11 cellular contexts compared by ENCODE assay signal in genomic region chr5:169580964-169581363, GRCh38. TPM values are rescaled to one million over a fixed set of nuclear protein-coding genes. Genes with fewer than 3 reads are reported as not detected.
DNase-seq lines count a peak whose midpoint lies in the region; ATAC-seq, FAIRE-seq and TF ChIP-seq lines count a peak whose summit lies in the region.
"Had no signal": no experiment of that assay in that cellular context is flagged by ENCODE, and none has a peak within 500 bp of the region (broad histone marks: within the 10 kb centered on the region; RNA-seq: fewer than 3 reads in every experiment).

No MANE protein-coding gene starts in this region.

- H3K27ac ChIP-seq in OCI-LY3 (ENCODE audit: low read length): no peak overlapping the region
- H3K27ac ChIP-seq in muscle layer of duodenum (ENCODE audit: low read length): peak overlapping the region; percentile 7
- H3K27ac ChIP-seq: 22Rv1 had no signal

- no peaks in the 10 kb centered on the region for H3K9me3 ChIP-seq in OCI-LY3 (ENCODE audit: insufficient read depth, low read length)
- no peaks in the 10 kb centered on the region for H3K9me3 ChIP-seq in muscle layer of duodenum (ENCODE audit: control insufficient read depth in 1 of 2, low read length in 2 of 2)

- TF ChIP-seq CTCF in OCI-LY3 (IDR thresholded peaks at IDR 0.05; ENCODE audit: low read depth, low read length) (no peak), bronchial epithelial cell (IDR thresholded peaks at IDR 0.05; ENCODE audit: insufficient read depth, low read length, severe bottlenecking) (no peak)

- DNase-seq in NCI-H82 (lab: John Stamatoyannopoulos, UW): peak; percentile 22
- no peak for DNase-seq in NCI-H82 treated with DMSO at 0.1 percent for 48 hours (lab: John Stamatoyannopoulos, UW; ENCODE audit: unreplicated experiment)
- peak; percentile 85 for DNase-seq in bronchial epithelial cell (ENCODE audit: low read depth)
- DNase-seq in activated CD4-positive, alpha-beta T cell treated with anti-CD3 and anti-CD28 coated beads, Interleukin-2, amount 50 U/mL, for 4 hours: no peak
- DNase-seq in stimulated activated CD4-positive, alpha-beta T cell treated with anti-CD3 and anti-CD28 coated beads, Interleukin-4, amount 100 ng/mL, for 1 hour: no peak
- DNase-seq: NCI-H1105, NCI-H526 treated with DMSO at 0.1 percent for 48 hours had no signal

- H3K4me2 ChIP-seq in OCI-LY3 (ENCODE audit: low read length): peak overlapping the region; percentile 59

- peaks cover 24% of the 10 kb centered on the region for H3K79me2 ChIP-seq in OCI-LY3 (ENCODE audit: low read length)

- ATAC-seq in GM19035 (IDR thresholded peaks at IDR 0.05; ENCODE audit: unreplicated experiment): no peak

- H2AFZ ChIP-seq in OCI-LY3 (ENCODE audit: low read depth, low read length): no peak overlapping the region

- no peaks in the 10 kb centered on the region for H4K20me1 ChIP-seq in OCI-LY3 (ENCODE audit: insufficient read depth, low read length)

- H3K9ac ChIP-seq in OCI-LY3 (ENCODE audit: low read length): no peak overlapping the region

- FAIRE-seq in bronchial epithelial cell (lab: Jason Lieb, UNC): no peak

- peaks cover 31% of the 10 kb centered on the region for H3K27me3 ChIP-seq in OCI-LY3 (ENCODE audit: low read depth, low read length)
- no peaks in the 10 kb centered on the region for H3K27me3 ChIP-seq in bronchial epithelial cell (ENCODE audit: control insufficient read depth, insufficient read depth, low read length)
- no peaks in the 10 kb centered on the region for H3K27me3 ChIP-seq in muscle layer of duodenum (ENCODE audit: low read depth, low read length)

- H3K36me3 ChIP-seq in OCI-LY3 (replicated peaks; ENCODE audit: low read depth, low read length): no peaks in the 10 kb centered on the region
- H3K36me3 ChIP-seq in bronchial epithelial cell (ENCODE audit: control insufficient read depth, insufficient read depth, low read length): no peaks in the 10 kb centered on the region
- no peaks in the 10 kb centered on the region for H3K36me3 ChIP-seq in muscle layer of duodenum (ENCODE audit: control insufficient read depth in 1 of 2, insufficient read depth in 2 of 2, low read length in 2 of 2)

- H3K4me1 ChIP-seq in OCI-LY3 (ENCODE audit: low read length) (peaks cover 31% of the 10 kb centered on the region), muscle layer of duodenum (ENCODE audit: control insufficient read depth in 1 of 2, insufficient read depth in 2 of 2, low read length in 2 of 2) (peaks cover 0 to 14% of the 10 kb centered on the region in 2 donors)

- H3K4me3 ChIP-seq in OCI-LY3 (ENCODE audit: low read length) (0 out of 2 replicates have a peak overlapping the region, but pooled peaks have one; percentile 16), bronchial epithelial cell (ENCODE audit: low read depth, low read length) (no peak overlapping the region), muscle layer of duodenum (ENCODE audit: low read depth in 1 of 2, low read length in 2 of 2) (no peak overlapping the region)

RNA-seq across cellular contexts. Expression of gene SPDL1, which starts 2.6 kb away (rescaled TPM):
- 10.4 and 10.8 TPM in 2 replicates for total RNA-seq in bronchial epithelial cell

RNA-seq across cellular contexts. Expression of gene DOCK2, which starts 56.1 kb away (rescaled TPM):
- not detected in 2 replicates for total RNA-seq in bronchial epithelial cell

Comparison
In these comparisons a context has a peak if more than half of its experiments do, and no peak if none do; other contexts are left out.
1. DNase-seq: peak in NCI-H82 (single experiment) and bronchial epithelial cell (single experiment); none in NCI-H82 treated with DMSO at 0.1 percent for 48 hours (single experiment), activated CD4-positive, alpha-beta T cell treated with anti-CD3 and anti-CD28 coated beads, Interleukin-2, amount 50 U/mL, for 4 hours (0 of 2) and stimulated activated CD4-positive, alpha-beta T cell treated with anti-CD3 and anti-CD28 coated beads, Interleukin-4, amount 100 ng/mL, for 1 hour (single experiment).